Comparison of ENCODE assay signal across 18 cellular contexts in genomic region chr12:27673285-27673684, GRCh38. TPM values are rescaled to one million over a fixed set of nuclear protein-coding genes. Genes with fewer than 3 reads are reported as not detected.
DNase-seq lines count a peak whose midpoint lies in the region; TF ChIP-seq lines count a peak whose summit lies in the region.
"Had no signal": no experiment of that assay in that cellular context is flagged by ENCODE, and none has a peak within 500 bp of the region (broad histone marks: within the 10 kb centered on the region; RNA-seq: fewer than 3 reads in every experiment).

No MANE protein-coding gene starts in this region.

- no peaks in the 10 kb centered on the region for H3K27me3 Mint-ChIP-seq in activated T-helper 2 cell treated with anti-CD3 and anti-CD28 coated beads, Interferon-gamma antibody, Interleukin-2, Interleukin-4, amounts not matched to agents 10 μg/mL and 5 μg/mL and 100 μg/mL, durations not matched to agents 14 hours and 24 hours and 36 hours (ENCODE audit: low read depth)
- H3K27me3 Mint-ChIP-seq: CD4-positive, CD25-positive, alpha-beta regulatory T cell had no signal

- H3K4me1 ChIP-seq in BLaER1 (peaks cover 15% of the 10 kb centered on the region), right atrium auricular region (peaks cover 0 to 30% of the 10 kb centered on the region in 2 donors), subcutaneous abdominal adipose tissue (ENCODE audit: control insufficient read depth in 5 of 5, insufficient read depth in 5 of 5, low read length in 5 of 5) (peaks cover 0 to 33% (median 3%) of the 10 kb centered on the region in 5 donors)
- H3K4me1 ChIP-seq: Caco-2 had no signal

- H3K9ac ChIP-seq in BLaER1 (no peak overlapping the region), subcutaneous abdominal adipose tissue (ENCODE audit: low read length in 5 of 5) (no peak overlapping the region)

- no peaks in the 10 kb centered on the region for H3K4me1 Mint-ChIP-seq in activated T-helper 2 cell treated with anti-CD3 and anti-CD28 coated beads, Interferon-gamma antibody, Interleukin-2, Interleukin-4, amounts not matched to agents 10 μg/mL and 5 μg/mL and 100 μg/mL, durations not matched to agents 14 hours and 24 hours and 36 hours (ENCODE audit: low read depth)
- H3K4me1 Mint-ChIP-seq: CD4-positive, CD25-positive, alpha-beta regulatory T cell had no signal

- H3K4me2 ChIP-seq in BLaER1 = peak overlapping the region; percentile 41

- no peaks in the 10 kb centered on the region for H3K27me3 ChIP-seq in BLaER1
- H3K27me3 ChIP-seq in right atrium auricular region = no peaks in the 10 kb centered on the region
- no peaks in the 10 kb centered on the region for H3K27me3 ChIP-seq in subcutaneous abdominal adipose tissue (ENCODE audit: control insufficient read depth in 5 of 5, insufficient read depth in 4 of 5, low read length in 5 of 5)

- H4K20me1 ChIP-seq in BLaER1 = no peaks in the 10 kb centered on the region

- H3K36me3 Mint-ChIP-seq in activated T-helper 2 cell treated with anti-CD3 and anti-CD28 coated beads, Interferon-gamma antibody, Interleukin-2, Interleukin-4, amounts not matched to agents 10 μg/mL and 5 μg/mL and 100 μg/mL, durations not matched to agents 14 hours and 24 hours and 36 hours (ENCODE audit: low read depth) = no peaks in the 10 kb centered on the region

- H3K36me3 ChIP-seq in BLaER1 = peaks cover 59% of the 10 kb centered on the region
- H3K36me3 ChIP-seq in right atrium auricular region = peaks cover 40% of the 10 kb centered on the region
- peaks cover 9 to 20% (median 16%) of the 10 kb centered on the region in 5 donors for H3K36me3 ChIP-seq in subcutaneous abdominal adipose tissue (ENCODE audit: control insufficient read depth in 5 of 5, insufficient read depth in 5 of 5, low read length in 5 of 5)

- DNase-seq in coronary artery (ENCODE audit: low spot score) = no peak
- DNase-seq in right atrium auricular region (ENCODE audit: low spot score) = no peak
- DNase-seq in activated T-helper 2 cell treated with anti-CD3 and anti-CD28 coated beads, Interferon-gamma antibody, Interleukin-2, Interleukin-4, amounts not matched to agents 10 μg/mL and 5 μg/mL and 100 μg/mL, durations not matched to agents 14 hours and 24 hours and 36 hours (ENCODE audit: low spot score) = no peak
- DNase-seq in NCI-H2171 (lab: John Stamatoyannopoulos, UW) = no peak
- DNase-seq in glomerular visceral epithelial cell (ENCODE audit: extremely low spot score) = no peak
- DNase-seq in G401 (ENCODE audit: low spot score) = no peak
- DNase-seq: Caco-2; CD4-positive, CD25-positive, alpha-beta regulatory T cell; DMS153; HFFc6; MV-4-11; NCI-H1417; NCI-H187 treated with DMSO at 0.1 percent for 48 hours; NCI-H2171 treated with DMSO at 0.1 percent for 48 hours; NCI-H748 treated with DMSO at 0.1 percent for 48 hours had no signal

- H3K27ac ChIP-seq in BLaER1 = no peak overlapping the region
- peak overlapping the region; percentile 29 to 40 for H3K27ac ChIP-seq in coronary artery
- peak overlapping the region; percentile 46 to 47 for H3K27ac ChIP-seq in right atrium auricular region
- peak overlapping the region; percentile 38 for H3K27ac ChIP-seq in subcutaneous abdominal adipose tissue (ENCODE audit: low read depth, low read length)

- in situ Hi-C loops in G401 (cut with HindIII; ENCODE audit: low sequenced_read_pairs) = no loop called here

- no peaks in the 10 kb centered on the region for H3K9me3 Mint-ChIP-seq in activated T-helper 2 cell treated with anti-CD3 and anti-CD28 coated beads, Interferon-gamma antibody, Interleukin-2, Interleukin-4, amounts not matched to agents 10 μg/mL and 5 μg/mL and 100 μg/mL, durations not matched to agents 14 hours and 24 hours and 36 hours
- H3K9me3 Mint-ChIP-seq: CD4-positive, CD25-positive, alpha-beta regulatory T cell; HFFc6 had no signal

- TF ChIP-seq CTCF in coronary artery (IDR thresholded peaks at IDR 0.05) (no peak), right atrium auricular region (IDR thresholded peaks at IDR 0.05) (no peak)

- no peak overlapping the region for H3K4me3 Mint-ChIP-seq in activated T-helper 2 cell treated with anti-CD3 and anti-CD28 coated beads, Interferon-gamma antibody, Interleukin-2, Interleukin-4, amounts not matched to agents 10 μg/mL and 5 μg/mL and 100 μg/mL, durations not matched to agents 14 hours and 24 hours and 36 hours (ENCODE audit: low read depth)
- H3K4me3 Mint-ChIP-seq: CD4-positive, CD25-positive, alpha-beta regulatory T cell; HFFc6 had no signal

- H3K9me3 ChIP-seq in BLaER1 (no peaks in the 10 kb centered on the region), right atrium auricular region (no peaks in the 10 kb centered on the region), subcutaneous abdominal adipose tissue (ENCODE audit: control insufficient read depth in 5 of 5, low read length in 5 of 5) (no peaks in the 10 kb centered on the region)
- H3K9me3 ChIP-seq: Caco-2 had no signal

- H3K27ac Mint-ChIP-seq in activated T-helper 2 cell treated with anti-CD3 and anti-CD28 coated beads, Interferon-gamma antibody, Interleukin-2, Interleukin-4, amounts not matched to agents 10 μg/mL and 5 μg/mL and 100 μg/mL, durations not matched to agents 14 hours and 24 hours and 36 hours = no peak overlapping the region
- H3K27ac Mint-ChIP-seq: CD4-positive, CD25-positive, alpha-beta regulatory T cell; HFFc6 had no signal

- intact Hi-C loops in activated T-helper 2 cell treated with anti-CD3 and anti-CD28 coated beads, Interferon-gamma antibody, Interleukin-2, Interleukin-4, amounts not matched to agents 10 μg/mL and 5 μg/mL and 100 μg/mL, durations not matched to agents 14 hours and 24 hours and 36 hours (cut with micrococcal nuclease) = no loop called here

- no peak overlapping the region for H3K4me3 ChIP-seq in BLaER1
- H3K4me3 ChIP-seq in coronary artery = peak overlapping the region; percentile 5
- H3K4me3 ChIP-seq in right atrium auricular region = no peak overlapping the region
- no peak overlapping the region for H3K4me3 ChIP-seq in subcutaneous abdominal adipose tissue (ENCODE audit: low read depth in 1 of 5, low read length in 5 of 5)
- H3K4me3 ChIP-seq: K562 had no signal

RNA-seq across cellular contexts. Expression of gene REP15, which starts 23.0 kb away (rescaled TPM):
- total RNA-seq in right atrium auricular region = 1 to 10 TPM; 1.4 to 3.1 TPM
- 1.5 and 2.2 TPM in 2 replicates for total RNA-seq in activated T-helper 2 cell treated with anti-CD3 and anti-CD28 coated beads, Interferon-gamma antibody, Interleukin-2, Interleukin-4, amounts not matched to agents 10 μg/mL and 5 μg/mL and 100 μg/mL, durations not matched to agents 14 hours and 24 hours and 36 hours
- 0.54 TPM in 1 of 2 replicates, not detected in the other for total RNA-seq in G401 (2014; rRNA removed; shearing (Covaris generic))
- total RNA-seq: CD4-positive, CD25-positive, alpha-beta regulatory T cell; K562 had no signal

RNA-seq across cellular contexts. Expression of gene MRPS35, which starts 37.3 kb away (rescaled TPM):
- total RNA-seq in right atrium auricular region = 10 to 100 TPM; 41.5 to 56.0 TPM
- 53.6 and 54.0 TPM in 2 replicates for total RNA-seq in activated T-helper 2 cell treated with anti-CD3 and anti-CD28 coated beads, Interferon-gamma antibody, Interleukin-2, Interleukin-4, amounts not matched to agents 10 μg/mL and 5 μg/mL and 100 μg/mL, durations not matched to agents 14 hours and 24 hours and 36 hours
- 61.4 and 72.5 TPM in 2 replicates for total RNA-seq in G401 (2014; rRNA removed; shearing (Covaris generic))
